29 cellular contexts compared by ENCODE assay signal in the genomic region with DNA sequence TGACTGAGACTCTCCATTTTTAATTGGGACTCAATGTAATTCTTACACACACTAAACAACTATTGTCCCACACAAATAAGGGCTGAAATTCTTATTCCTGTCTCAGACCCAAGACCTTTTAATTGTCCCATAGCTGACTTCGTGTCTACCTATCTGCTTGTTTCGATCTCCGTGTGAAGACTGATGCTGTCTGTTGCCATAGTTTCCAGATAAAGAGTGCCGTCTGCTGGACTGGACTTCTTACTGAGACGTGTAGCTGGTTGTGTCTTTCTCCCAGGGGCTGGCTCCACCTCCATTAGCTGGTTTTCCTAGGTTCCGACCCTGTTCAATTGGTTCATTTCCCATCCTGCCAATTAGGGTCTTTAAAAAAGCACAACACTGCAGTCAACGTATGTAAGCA.
"Had no signal": no experiment of that assay in that cellular context is flagged by ENCODE, and none has a peak within 500 bp of the region (broad histone marks: within the 10 kb centered on the region; RNA-seq: fewer than 3 reads in every experiment).

No MANE protein-coding gene starts in this region.

- H3K9me3 ChIP-seq: gastrocnemius medialis, heart left ventricle, lower lobe of right lung, neutrophil, pancreas, right lobe of liver, suprapubic skin, transverse colon, upper lobe of right lung, uterus had no signal

- H3K4me1 ChIP-seq: pancreas, uterus had no signal

- H3K27ac Mint-ChIP-seq: naive thymus-derived CD8-positive, alpha-beta T cell; nephron progenitor cell; stimulated activated naive CD8-positive, alpha-beta T cell treated with anti-CD3 and anti-CD28 coated beads, Interleukin-15, amount 100 ng/mL, for 72 hours had no signal

- H3K9me3 Mint-ChIP-seq: naive thymus-derived CD8-positive, alpha-beta T cell; nephron progenitor cell; stimulated activated naive CD8-positive, alpha-beta T cell treated with anti-CD3 and anti-CD28 coated beads, Interleukin-15, amount 100 ng/mL, for 72 hours had no signal

- H3K4me1 Mint-ChIP-seq: naive thymus-derived CD8-positive, alpha-beta T cell; stimulated activated naive CD8-positive, alpha-beta T cell treated with anti-CD3 and anti-CD28 coated beads, Interleukin-15, amount 100 ng/mL, for 72 hours had no signal

- H3K4me3 Mint-ChIP-seq: naive thymus-derived CD8-positive, alpha-beta T cell; nephron progenitor cell; stimulated activated naive CD8-positive, alpha-beta T cell treated with anti-CD3 and anti-CD28 coated beads, Interleukin-15, amount 100 ng/mL, for 72 hours had no signal

- FAIRE-seq: colon, islet of Langerhans, pancreas had no signal

- H3K36me3 ChIP-seq: gastrocnemius medialis, heart left ventricle, lower lobe of right lung, neutrophil, pancreas, right lobe of liver, suprapubic skin, transverse colon, upper lobe of right lung, uterus had no signal

- H3K4me2 ChIP-seq: hepatocyte, smooth muscle cell had no signal

- H3K79me2 ChIP-seq: hepatocyte had no signal

- ATAC-seq: esophagus mucosa; gastrocnemius medialis; heart left ventricle; left cardiac atrium; left ventricle myocardium superior; lower lobe of right lung; naive thymus-derived CD8-positive, alpha-beta T cell; pancreas; right lobe of liver; stimulated activated naive CD8-positive, alpha-beta T cell treated with anti-CD3 and anti-CD28 coated beads, Interleukin-15, amount 100 ng/mL, for 72 hours; upper lobe of right lung had no signal

- H3K36me3 Mint-ChIP-seq: naive thymus-derived CD8-positive, alpha-beta T cell had no signal

- H3K27ac ChIP-seq: dorsolateral prefrontal cortex, epithelial cell of prostate, gastrocnemius medialis, heart left ventricle, hepatocyte, lower lobe of right lung, neutrophil, pancreas, right lobe of liver, suprapubic skin, transverse colon, upper lobe of right lung, uterus had no signal

- H3K4me3 ChIP-seq: dorsolateral prefrontal cortex, gastrocnemius medialis, heart left ventricle, hepatocyte, lower lobe of right lung, pancreas, right lobe of liver, smooth muscle cell, suprapubic skin, transverse colon, upper lobe of right lung, uterus had no signal

- H3K27me3 ChIP-seq: dorsolateral prefrontal cortex, gastrocnemius medialis, heart left ventricle, hepatocyte, neutrophil, right lobe of liver, suprapubic skin, transverse colon, upper lobe of right lung, uterus had no signal

- DNase-seq: dorsolateral prefrontal cortex; effector CD4-positive, alpha-beta T cell; foreskin fibroblast; gastrocnemius medialis; heart left ventricle; left cardiac atrium; left ventricle myocardium superior; lower lobe of right lung; naive thymus-derived CD8-positive, alpha-beta T cell; nephron progenitor cell; pancreas; right lobe of liver; stimulated activated CD4-positive, alpha-beta T cell treated with anti-CD3 and anti-CD28 coated beads, Interleukin-12 subunit alpha, Interleukin-12 subunit beta, amount 100 ng/mL, for 4 hours; stimulated activated CD4-positive, alpha-beta T cell treated with anti-CD3 and anti-CD28 coated beads, Interleukin-1b, Interleukin-23, amount 100 ng/mL, for 48 hours; stimulated activated CD4-positive, alpha-beta T cell treated with anti-CD3 and anti-CD28 coated beads, Interleukin-4, amount 100 ng/mL, for 1 hour; stimulated activated CD8-positive, alpha-beta memory T cell treated with anti-CD3 and anti-CD28 coated beads, Interleukin-4, amount 100 ng/mL, for 48 hours; stimulated activated naive CD4-positive, alpha-beta T cell; stimulated activated naive CD8-positive, alpha-beta T cell treated with anti-CD3 and anti-CD28 coated beads, Interleukin-15, amount 100 ng/mL, for 72 hours; transverse colon; upper lobe of right lung; uterus had no signal

- H2AFZ ChIP-seq: hepatocyte had no signal
